In the genomic region with DNA sequence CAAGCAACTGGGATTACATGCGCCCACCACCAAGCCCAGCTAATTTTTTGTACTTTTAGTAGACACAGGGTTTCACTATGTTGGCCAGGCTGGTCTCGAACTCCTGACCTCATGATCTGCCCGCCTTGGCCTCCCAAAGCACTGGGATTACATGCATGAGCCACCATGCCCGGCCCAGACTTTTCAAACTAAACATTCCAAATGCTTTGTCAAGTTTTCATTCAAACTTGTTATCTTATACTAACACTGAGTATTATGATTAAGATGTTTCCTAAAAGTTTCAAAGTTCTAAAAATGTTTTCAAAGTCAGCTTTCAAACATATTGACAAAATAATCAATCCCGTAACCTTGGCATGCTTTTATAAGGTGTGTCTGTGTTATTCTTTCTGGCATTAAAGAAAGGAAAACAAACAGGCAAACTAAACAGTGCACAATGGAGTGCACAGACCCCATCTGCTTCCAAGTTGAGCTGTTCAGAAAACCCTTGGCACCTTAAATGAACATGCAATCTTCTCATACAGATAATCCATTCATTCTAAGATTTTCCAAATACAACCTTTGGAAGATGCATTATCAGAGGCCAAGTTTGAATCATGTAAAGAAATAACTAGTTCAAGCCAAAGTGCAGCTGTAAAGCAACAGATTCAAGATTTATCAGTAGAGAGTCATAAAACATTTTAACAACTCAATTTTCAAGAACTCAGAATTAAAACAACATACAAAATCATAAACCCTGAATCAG, we compare ENCODE assay signal across 1 cellular context.
TF ChIP-seq lines count a peak whose summit lies in the region.

No MANE protein-coding gene starts in this region.

TF ChIP-seq in HepG2, 621 proteins besides CTCF, POLR2A, EP300 and RAD21 (continued from another document and continues in another):
- TF ChIP-seq, protein P1, sequence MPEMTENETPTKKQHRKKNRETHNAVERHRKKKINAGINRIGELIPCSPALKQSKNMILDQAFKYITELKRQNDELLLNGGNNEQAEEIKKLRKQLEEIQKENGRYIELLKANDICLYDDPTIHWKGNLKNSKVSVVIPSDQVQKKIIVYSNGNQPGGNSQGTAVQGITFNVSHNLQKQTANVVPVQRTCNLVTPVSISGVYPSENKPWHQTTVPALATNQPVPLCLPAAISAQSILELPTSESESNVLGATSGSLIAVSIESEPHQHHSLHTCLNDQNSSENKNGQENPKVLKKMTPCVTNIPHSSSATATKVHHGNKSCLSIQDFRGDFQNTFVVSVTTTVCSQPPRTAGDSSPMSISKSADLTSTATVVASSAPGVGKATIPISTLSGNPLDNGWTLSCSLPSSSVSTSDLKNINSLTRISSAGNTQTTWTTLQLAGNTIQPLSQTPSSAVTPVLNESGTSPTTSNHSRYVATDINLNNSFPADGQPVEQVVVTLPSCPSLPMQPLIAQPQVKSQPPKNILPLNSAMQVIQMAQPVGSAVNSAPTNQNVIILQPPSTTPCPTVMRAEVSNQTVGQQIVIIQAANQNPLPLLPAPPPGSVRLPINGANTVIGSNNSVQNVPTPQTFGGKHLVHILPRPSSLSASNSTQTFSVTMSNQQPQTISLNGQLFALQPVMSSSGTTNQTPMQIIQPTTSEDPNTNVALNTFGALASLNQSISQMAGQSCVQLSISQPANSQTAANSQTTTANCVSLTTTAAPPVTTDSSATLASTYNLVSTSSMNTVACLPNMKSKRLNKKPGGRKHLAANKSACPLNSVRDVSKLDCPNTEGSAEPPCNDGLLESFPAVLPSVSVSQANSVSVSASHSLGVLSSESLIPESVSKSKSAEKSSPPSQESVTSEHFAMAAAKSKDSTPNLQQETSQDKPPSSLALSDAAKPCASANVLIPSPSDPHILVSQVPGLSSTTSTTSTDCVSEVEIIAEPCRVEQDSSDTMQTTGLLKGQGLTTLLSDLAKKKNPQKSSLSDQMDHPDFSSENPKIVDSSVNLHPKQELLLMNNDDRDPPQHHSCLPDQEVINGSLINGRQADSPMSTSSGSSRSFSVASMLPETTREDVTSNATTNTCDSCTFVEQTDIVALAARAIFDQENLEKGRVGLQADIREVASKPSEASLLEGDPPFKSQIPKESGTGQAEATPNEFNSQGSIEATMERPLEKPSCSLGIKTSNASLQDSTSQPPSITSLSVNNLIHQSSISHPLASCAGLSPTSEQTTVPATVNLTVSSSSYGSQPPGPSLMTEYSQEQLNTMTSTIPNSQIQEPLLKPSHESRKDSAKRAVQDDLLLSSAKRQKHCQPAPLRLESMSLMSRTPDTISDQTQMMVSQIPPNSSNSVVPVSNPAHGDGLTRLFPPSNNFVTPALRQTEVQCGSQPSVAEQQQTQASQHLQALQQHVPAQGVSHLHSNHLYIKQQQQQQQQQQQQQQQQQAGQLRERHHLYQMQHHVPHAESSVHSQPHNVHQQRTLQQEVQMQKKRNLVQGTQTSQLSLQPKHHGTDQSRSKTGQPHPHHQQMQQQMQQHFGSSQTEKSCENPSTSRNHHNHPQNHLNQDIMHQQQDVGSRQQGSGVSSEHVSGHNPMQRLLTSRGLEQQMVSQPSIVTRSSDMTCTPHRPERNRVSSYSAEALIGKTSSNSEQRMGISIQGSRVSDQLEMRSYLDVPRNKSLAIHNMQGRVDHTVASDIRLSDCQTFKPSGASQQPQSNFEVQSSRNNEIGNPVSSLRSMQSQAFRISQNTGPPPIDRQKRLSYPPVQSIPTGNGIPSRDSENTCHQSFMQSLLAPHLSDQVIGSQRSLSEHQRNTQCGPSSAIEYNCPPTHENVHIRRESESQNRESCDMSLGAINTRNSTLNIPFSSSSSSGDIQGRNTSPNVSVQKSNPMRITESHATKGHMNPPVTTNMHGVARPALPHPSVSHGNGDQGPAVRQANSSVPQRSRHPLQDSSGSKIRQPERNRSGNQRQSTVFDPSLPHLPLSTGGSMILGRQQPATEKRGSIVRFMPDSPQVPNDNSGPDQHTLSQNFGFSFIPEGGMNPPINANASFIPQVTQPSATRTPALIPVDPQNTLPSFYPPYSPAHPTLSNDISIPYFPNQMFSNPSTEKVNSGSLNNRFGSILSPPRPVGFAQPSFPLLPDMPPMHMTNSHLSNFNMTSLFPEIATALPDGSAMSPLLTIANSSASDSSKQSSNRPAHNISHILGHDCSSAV (CRISPR knock-in tag; IDR thresholded peaks at IDR 0.05; ENCODE audit: borderline replicate concordance) = no peak
- TF ChIP-seq KAT8 (CRISPR knock-in tag; IDR thresholded peaks at IDR 0.05) = peak; percentile 71
- no peak for TF ChIP-seq KDM5A (IDR thresholded peaks at IDR 0.05; ENCODE audit: borderline replicate concordance, low read length)
- no peak for TF ChIP-seq ZNF569 (CRISPR knock-in tag; IDR thresholded peaks at IDR 0.05; ENCODE audit: borderline replicate concordance)
- TF ChIP-seq KLF15 (CRISPR knock-in tag; IDR thresholded peaks at IDR 0.05; ENCODE audit: borderline replicate concordance) = no peak
- peak; percentile 90; the same call in 1 of the 2 replicates for TF ChIP-seq EHMT2 (IDR thresholded peaks at IDR 0.05; ENCODE audit: borderline replicate concordance, low read depth, low read length)
- TF ChIP-seq HNF1B (CRISPR knock-in tag; IDR thresholded peaks at IDR 0.05) = peak; percentile 44; the same call in 1 of the 2 replicates
- TF ChIP-seq MIER3 (CRISPR knock-in tag; IDR thresholded peaks at IDR 0.05; ENCODE audit: borderline replicate concordance) = peak; percentile 86; the same call in 1 of the 2 replicates
- TF ChIP-seq, protein P2, sequence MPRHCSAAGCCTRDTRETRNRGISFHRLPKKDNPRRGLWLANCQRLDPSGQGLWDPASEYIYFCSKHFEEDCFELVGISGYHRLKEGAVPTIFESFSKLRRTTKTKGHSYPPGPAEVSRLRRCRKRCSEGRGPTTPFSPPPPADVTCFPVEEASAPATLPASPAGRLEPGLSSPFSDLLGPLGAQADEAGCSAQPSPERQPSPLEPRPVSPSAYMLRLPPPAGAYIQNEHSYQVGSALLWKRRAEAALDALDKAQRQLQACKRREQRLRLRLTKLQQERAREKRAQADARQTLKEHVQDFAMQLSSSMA (CRISPR knock-in tag; IDR thresholded peaks at IDR 0.05) = no peak
- peak; percentile 69 for TF ChIP-seq PHF21A (CRISPR knock-in tag; IDR thresholded peaks at IDR 0.05)
- TF ChIP-seq PITX1 (CRISPR knock-in tag; IDR thresholded peaks at IDR 0.05) = peak; percentile 84
- TF ChIP-seq, protein P3, sequence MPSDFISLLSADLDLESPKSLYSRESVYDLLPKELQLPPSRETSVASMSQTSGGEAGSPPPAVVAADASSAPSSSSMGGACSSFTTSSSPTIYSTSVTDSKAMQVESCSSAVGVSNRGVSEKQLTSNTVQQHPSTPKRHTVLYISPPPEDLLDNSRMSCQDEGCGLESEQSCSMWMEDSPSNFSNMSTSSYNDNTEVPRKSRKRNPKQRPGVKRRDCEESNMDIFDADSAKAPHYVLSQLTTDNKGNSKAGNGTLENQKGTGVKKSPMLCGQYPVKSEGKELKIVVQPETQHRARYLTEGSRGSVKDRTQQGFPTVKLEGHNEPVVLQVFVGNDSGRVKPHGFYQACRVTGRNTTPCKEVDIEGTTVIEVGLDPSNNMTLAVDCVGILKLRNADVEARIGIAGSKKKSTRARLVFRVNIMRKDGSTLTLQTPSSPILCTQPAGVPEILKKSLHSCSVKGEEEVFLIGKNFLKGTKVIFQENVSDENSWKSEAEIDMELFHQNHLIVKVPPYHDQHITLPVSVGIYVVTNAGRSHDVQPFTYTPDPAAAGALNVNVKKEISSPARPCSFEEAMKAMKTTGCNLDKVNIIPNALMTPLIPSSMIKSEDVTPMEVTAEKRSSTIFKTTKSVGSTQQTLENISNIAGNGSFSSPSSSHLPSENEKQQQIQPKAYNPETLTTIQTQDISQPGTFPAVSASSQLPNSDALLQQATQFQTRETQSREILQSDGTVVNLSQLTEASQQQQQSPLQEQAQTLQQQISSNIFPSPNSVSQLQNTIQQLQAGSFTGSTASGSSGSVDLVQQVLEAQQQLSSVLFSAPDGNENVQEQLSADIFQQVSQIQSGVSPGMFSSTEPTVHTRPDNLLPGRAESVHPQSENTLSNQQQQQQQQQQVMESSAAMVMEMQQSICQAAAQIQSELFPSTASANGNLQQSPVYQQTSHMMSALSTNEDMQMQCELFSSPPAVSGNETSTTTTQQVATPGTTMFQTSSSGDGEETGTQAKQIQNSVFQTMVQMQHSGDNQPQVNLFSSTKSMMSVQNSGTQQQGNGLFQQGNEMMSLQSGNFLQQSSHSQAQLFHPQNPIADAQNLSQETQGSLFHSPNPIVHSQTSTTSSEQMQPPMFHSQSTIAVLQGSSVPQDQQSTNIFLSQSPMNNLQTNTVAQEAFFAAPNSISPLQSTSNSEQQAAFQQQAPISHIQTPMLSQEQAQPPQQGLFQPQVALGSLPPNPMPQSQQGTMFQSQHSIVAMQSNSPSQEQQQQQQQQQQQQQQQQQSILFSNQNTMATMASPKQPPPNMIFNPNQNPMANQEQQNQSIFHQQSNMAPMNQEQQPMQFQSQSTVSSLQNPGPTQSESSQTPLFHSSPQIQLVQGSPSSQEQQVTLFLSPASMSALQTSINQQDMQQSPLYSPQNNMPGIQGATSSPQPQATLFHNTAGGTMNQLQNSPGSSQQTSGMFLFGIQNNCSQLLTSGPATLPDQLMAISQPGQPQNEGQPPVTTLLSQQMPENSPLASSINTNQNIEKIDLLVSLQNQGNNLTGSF (CRISPR knock-in tag; IDR thresholded peaks at IDR 0.05) = no peak
- peak; percentile 96 for TF ChIP-seq ONECUT2 (CRISPR knock-in tag; IDR thresholded peaks at IDR 0.05)
- TF ChIP-seq CEBPG (CRISPR knock-in tag; IDR thresholded peaks at IDR 0.05) = peak; percentile 69
- TF ChIP-seq TOE1 (CRISPR knock-in tag; IDR thresholded peaks at IDR 0.05) = no peak
- peak; percentile 87 for TF ChIP-seq NR2F6 (IDR thresholded peaks at IDR 0.05)
- peak; percentile 74 for TF ChIP-seq NR2F6 (CRISPR knock-in tag; IDR thresholded peaks at IDR 0.05)
- TF ChIP-seq ZIK1 (CRISPR knock-in tag; IDR thresholded peaks at IDR 0.05; ENCODE audit: borderline replicate concordance, low read depth) = no peak
- no peak for TF ChIP-seq ZNF766 (CRISPR knock-in tag; IDR thresholded peaks at IDR 0.05; ENCODE audit: borderline replicate concordance)
- TF ChIP-seq ZSCAN25 (CRISPR knock-in tag; IDR thresholded peaks at IDR 0.05) = no peak
- no peak for TF ChIP-seq SETDB1 (CRISPR knock-in tag; IDR thresholded peaks at IDR 0.05; ENCODE audit: borderline replicate concordance)
- TF ChIP-seq SIX4 (CRISPR knock-in tag; IDR thresholded peaks at IDR 0.05) = 0 out of 2 replicates have a peak, but pooled peaks have one; percentile 49
- TF ChIP-seq HOXA9 (CRISPR knock-in tag; IDR thresholded peaks at IDR 0.05; ENCODE audit: borderline replicate concordance) = no peak
- peak; percentile 63; the same call in 1 of the 2 replicates for TF ChIP-seq REPIN1 (CRISPR knock-in tag; IDR thresholded peaks at IDR 0.05; ENCODE audit: borderline replicate concordance, low read depth)
- TF ChIP-seq ZNF607 (CRISPR knock-in tag; IDR thresholded peaks at IDR 0.05; ENCODE audit: borderline replicate concordance) = no peak
- TF ChIP-seq ZBTB44 (CRISPR knock-in tag; IDR thresholded peaks at IDR 0.05) = no peak
- TF ChIP-seq SRSF1 (optimal IDR thresholded peaks at IDR 0.05; ENCODE audit: low read depth, low read length) = no peak
- TF ChIP-seq TERF1 (CRISPR knock-in tag; IDR thresholded peaks at IDR 0.05) = no peak
- no peak for TF ChIP-seq KLF12 (CRISPR knock-in tag; IDR thresholded peaks at IDR 0.05; ENCODE audit: borderline replicate concordance)
- peak; percentile 56; the same call in 1 of the 2 replicates for TF ChIP-seq ZBTB38 (CRISPR knock-in tag; IDR thresholded peaks at IDR 0.05)
- 0 out of 2 replicates have a peak, but pooled peaks have one; percentile 46 for TF ChIP-seq SP5 (CRISPR knock-in tag; IDR thresholded peaks at IDR 0.05; ENCODE audit: borderline replicate concordance, low read depth)
- peak; percentile 69 for TF ChIP-seq FOSL2 (CRISPR knock-in tag; IDR thresholded peaks at IDR 0.05)
- TF ChIP-seq GATA4 (IDR thresholded peaks at IDR 0.05; ENCODE audit: borderline replicate concordance, low read depth) = peak; percentile 87; the same call in 1 of the 2 replicates
- TF ChIP-seq ZNF660 (CRISPR knock-in tag; IDR thresholded peaks at IDR 0.05; ENCODE audit: borderline replicate concordance, low read depth) = no peak
- TF ChIP-seq REL (CRISPR knock-in tag; conservative IDR thresholded peaks at IDR 0.05) = no peak
- TF ChIP-seq SNAI1 (CRISPR knock-in tag; IDR thresholded peaks at IDR 0.05; ENCODE audit: borderline replicate concordance) = no peak
- TF ChIP-seq ZNF576 (CRISPR knock-in tag; IDR thresholded peaks at IDR 0.05) = no peak
- TF ChIP-seq FOXO1 (CRISPR knock-in tag; IDR thresholded peaks at IDR 0.05) = peak; percentile 93
- peak; percentile 29; the same call in 1 of the 2 replicates for TF ChIP-seq ETV5 (CRISPR knock-in tag; IDR thresholded peaks at IDR 0.05; ENCODE audit: borderline replicate concordance)
- TF ChIP-seq CHD4 (IDR thresholded peaks at IDR 0.05; ENCODE audit: borderline replicate concordance, low read length) = peak; percentile 95; the same call in 1 of the 2 replicates
- no peak for TF ChIP-seq ZFP1 (CRISPR knock-in tag; IDR thresholded peaks at IDR 0.05)
